In genomic region chr17:81063488-81064093, GRCh38 we compare ENCODE assay signal across 16 cellular contexts. TPM values are rescaled to one million over a fixed set of nuclear protein-coding genes. Genes with fewer than 3 reads are reported as not detected.
DNase-seq lines count a peak whose midpoint lies in the region; ATAC-seq and TF ChIP-seq lines count a peak whose summit lies in the region.
"Had no signal": no experiment of that assay in that cellular context is flagged by ENCODE, and none has a peak within 500 bp of the region (broad histone marks: within the 10 kb centered on the region; RNA-seq: fewer than 3 reads in every experiment).

No MANE protein-coding gene starts in this region.

- TF ChIP-seq CTCF in left lung (IDR thresholded peaks at IDR 0.05) (no peak), tibial nerve (IDR thresholded peaks at IDR 0.05) (no peak)

- no peak for TF ChIP-seq EP300 in tibial nerve (IDR thresholded peaks at IDR 0.05)

- H3K27ac ChIP-seq in cingulate gyrus (ENCODE audit: low read depth, low read length) (peak overlapping the region; percentile 79), left lung (peak overlapping the region in 1 of 2 donors; percentile 45), tibial nerve (peak overlapping the region in 3 of 4 donors; percentile 56 to 75 (median 70))

- no peaks in the 10 kb centered on the region for H3K9me3 ChIP-seq in left lung
- H3K9me3 ChIP-seq in tibial nerve, result no peaks in the 10 kb centered on the region
- H3K9me3 ChIP-seq: esophagus muscularis mucosa had no signal

- WGBS in tibial nerve, 2 donors, result 62 to 75% methylated on average over 14 to 15 of the region's 15 CpGs

- H3K4me3 ChIP-seq in left lung (no peak overlapping the region), tibial nerve (no peak overlapping the region)
- H3K4me3 ChIP-seq: cardiac muscle cell, esophagus muscularis mucosa had no signal

- H3K36me3 ChIP-seq in left lung (peaks cover 0 to 20% of the 10 kb centered on the region in 2 donors), tibial nerve (peaks cover 0 to 43% (median 0%) of the 10 kb centered on the region in 3 donors)
- H3K36me3 ChIP-seq: cardiac muscle cell had no signal

- DNase-seq in MV-4-11 (lab: John Stamatoyannopoulos, UW) (peak; percentile 19), left lung (no peak), tibial nerve (ENCODE audit: low spot score in 2 of 2) (no peak)
- DNase-seq: activated naive CD4-positive, alpha-beta T cell treated with anti-CD3 and anti-CD28 coated beads for 36 hours; CD4-positive, alpha-beta T cell; H7; NCI-H1048; NCI-H526; stimulated activated CD4-positive, alpha-beta T cell treated with anti-CD3 and anti-CD28 coated beads, Interleukin-4, amount 100 ng/mL, for 1 hour; stimulated activated naive B cell treated with anti-CD40 and anti-IgM and Interleukin-4, amounts not matched to agents 10 μg/mL and 1 μg/mL and 100 μg/mL, for 72 hours had no signal

- ATAC-seq in left lung (peak; percentile 35), GM18517 (IDR thresholded peaks at IDR 0.05; ENCODE audit: unreplicated experiment) (no peak), GM19023 (IDR thresholded peaks at IDR 0.05; ENCODE audit: unreplicated experiment) (no peak), HG03280 (IDR thresholded peaks at IDR 0.05; ENCODE audit: unreplicated experiment) (no peak)
- ATAC-seq: stimulated activated naive B cell treated with anti-CD40 and anti-IgM and Interleukin-4, amounts not matched to agents 10 μg/mL and 1 μg/mL and 100 μg/mL, for 72 hours had no signal

- no peak for TF ChIP-seq POLR2A in tibial nerve (IDR thresholded peaks at IDR 0.05)

- intact Hi-C loops in left lung (cut with DNase I), result no loop called here

- peaks cover 21 to 37% of the 10 kb centered on the region in 2 donors for H3K4me1 ChIP-seq in left lung
- H3K4me1 ChIP-seq in tibial nerve, result peaks cover 0 to 66% (median 22%) of the 10 kb centered on the region in 4 donors

- H3K27me3 ChIP-seq in left lung, result no peaks in the 10 kb centered on the region
- H3K27me3 ChIP-seq in tibial nerve, result no peaks in the 10 kb centered on the region
- H3K27me3 ChIP-seq: cardiac muscle cell, esophagus muscularis mucosa had no signal

RNA-seq across cellular contexts. Expression of gene BAIAP2, which starts 28.6 kb away (rescaled TPM):
- 100 to 1,000 TPM in 1 of 2 donors, 10 to 100 TPM in 1; 76.3 to 135 TPM for total RNA-seq in left lung
- total RNA-seq in tibial nerve, result 10 to 100 TPM; 49.5 to 81.2 (median 66.9) TPM
